In genomic region chr4:52273885-52274284, GRCh38 we compare ENCODE assay signal across 28 cellular contexts.
"Had no signal": no experiment of that assay in that cellular context is flagged by ENCODE, and none has a peak within 500 bp of the region (broad histone marks: within the 10 kb centered on the region; RNA-seq: fewer than 3 reads in every experiment).

No MANE protein-coding gene starts in this region.

- H3K4me1 Mint-ChIP-seq: natural killer cell; neural progenitor cell; stimulated activated effector memory CD8-positive, alpha-beta T cell treated with anti-CD3 and anti-CD28 coated beads, Interleukin-12 subunit alpha, Interleukin-12 subunit beta, amount 100 ng/mL, for 72 hours; stimulated activated naive B cell treated with anti-CD40 and anti-IgM and Interleukin-4, amounts not matched to agents 10 μg/mL and 1 μg/mL and 100 μg/mL, for 72 hours had no signal

- H3K27ac ChIP-seq: neural progenitor cell, ovary, parathyroid adenoma, psoas muscle, right lobe of liver, sigmoid colon, stomach, thoracic aorta, thyroid gland, tibial nerve, upper lobe of left lung, uterus had no signal

- H3K9me3 ChIP-seq: ovary, right lobe of liver, sigmoid colon, thoracic aorta, thyroid gland, uterus had no signal

- ATAC-seq: natural killer cell; psoas muscle; right cardiac atrium; right lobe of liver; stimulated activated effector memory CD8-positive, alpha-beta T cell treated with anti-CD3 and anti-CD28 coated beads, Interleukin-12 subunit alpha, Interleukin-12 subunit beta, amount 100 ng/mL, for 72 hours; stimulated activated naive B cell treated with anti-CD40 and anti-IgM and Interleukin-4, amounts not matched to agents 10 μg/mL and 1 μg/mL and 100 μg/mL, for 72 hours had no signal

- H3K36me3 ChIP-seq: neural progenitor cell, ovary, right lobe of liver, sigmoid colon, stomach, thoracic aorta, thyroid gland, tibial nerve, upper lobe of left lung, uterus had no signal

- H3K27me3 Mint-ChIP-seq: progenitor cell of endocrine pancreas; stimulated activated naive B cell treated with anti-CD40 and anti-IgM and Interleukin-4, amounts not matched to agents 10 μg/mL and 1 μg/mL and 100 μg/mL, for 72 hours; stimulated activated naive CD8-positive, alpha-beta T cell treated with anti-CD3 and anti-CD28 coated beads, Interleukin-15, Interleukin-2, amounts not matched to agents 100 ng/mL and 50 ng/mL, for 24 hours had no signal

- DNase-seq: natural killer cell; occipital lobe; ovary; posterior cingulate gyrus; psoas muscle; right cardiac atrium; right lobe of liver; sigmoid colon; small intestine; stimulated activated CD4-positive, alpha-beta T cell treated with anti-CD3 and anti-CD28 coated beads, Interleukin-15, amount 100 ng/mL, for 24 hours; stimulated activated CD4-positive, alpha-beta T cell treated with anti-CD3 and anti-CD28 coated beads, Interleukin-2, amount 100 ng/mL, for 24 hours; stimulated activated CD4-positive, alpha-beta T cell treated with anti-CD3 and anti-CD28 coated beads, Interleukin-2, amount 100 ng/mL, for 48 hours; stimulated activated CD4-positive, alpha-beta T cell treated with anti-CD3 and anti-CD28 coated beads, Interleukin-4, amount 100 ng/mL, for 24 hours; stimulated activated naive B cell treated with anti-CD40 and anti-IgM and Interleukin-4, amounts not matched to agents 10 μg/mL and 1 μg/mL and 100 μg/mL, for 72 hours; stimulated activated naive CD4-positive, alpha-beta T cell treated with Interleukin-2 at 50 U/mL for 16 hours; stomach; thyroid gland; trophoblast cell; uterus had no signal

- H3K4me1 ChIP-seq: neural progenitor cell, parathyroid adenoma, psoas muscle, right lobe of liver, sigmoid colon, stomach, thyroid gland, tibial nerve, upper lobe of left lung, uterus had no signal

- H3K27ac Mint-ChIP-seq: natural killer cell; nephron; neural progenitor cell; progenitor cell of endocrine pancreas; stimulated activated effector memory CD8-positive, alpha-beta T cell treated with anti-CD3 and anti-CD28 coated beads, Interleukin-12 subunit alpha, Interleukin-12 subunit beta, amount 100 ng/mL, for 72 hours; stimulated activated naive B cell treated with anti-CD40 and anti-IgM and Interleukin-4, amounts not matched to agents 10 μg/mL and 1 μg/mL and 100 μg/mL, for 72 hours; stimulated activated naive CD8-positive, alpha-beta T cell treated with anti-CD3 and anti-CD28 coated beads, Interleukin-15, Interleukin-2, amounts not matched to agents 100 ng/mL and 50 ng/mL, for 24 hours had no signal

- H3K9ac ChIP-seq: neural progenitor cell, parathyroid adenoma had no signal

- H3K36me3 Mint-ChIP-seq: neural progenitor cell; stimulated activated effector memory CD8-positive, alpha-beta T cell treated with anti-CD3 and anti-CD28 coated beads, Interleukin-12 subunit alpha, Interleukin-12 subunit beta, amount 100 ng/mL, for 72 hours; stimulated activated naive B cell treated with anti-CD40 and anti-IgM and Interleukin-4, amounts not matched to agents 10 μg/mL and 1 μg/mL and 100 μg/mL, for 72 hours had no signal

- H3K27me3 ChIP-seq: neural progenitor cell, ovary, right lobe of liver, sigmoid colon, stomach, thyroid gland, tibial nerve, upper lobe of left lung, uterus had no signal

- H3K4me3 Mint-ChIP-seq: natural killer cell; nephron; neural progenitor cell; stimulated activated effector memory CD8-positive, alpha-beta T cell treated with anti-CD3 and anti-CD28 coated beads, Interleukin-12 subunit alpha, Interleukin-12 subunit beta, amount 100 ng/mL, for 72 hours; stimulated activated naive B cell treated with anti-CD40 and anti-IgM and Interleukin-4, amounts not matched to agents 10 μg/mL and 1 μg/mL and 100 μg/mL, for 72 hours; stimulated activated naive CD8-positive, alpha-beta T cell treated with anti-CD3 and anti-CD28 coated beads, Interleukin-15, Interleukin-2, amounts not matched to agents 100 ng/mL and 50 ng/mL, for 24 hours had no signal

- H3K4me3 ChIP-seq: neural progenitor cell, ovary, psoas muscle, right lobe of liver, sigmoid colon, stomach, thoracic aorta, thyroid gland, tibial nerve, upper lobe of left lung, uterus had no signal
